ENCODE assay signal across 12 cellular contexts in the genomic region with DNA sequence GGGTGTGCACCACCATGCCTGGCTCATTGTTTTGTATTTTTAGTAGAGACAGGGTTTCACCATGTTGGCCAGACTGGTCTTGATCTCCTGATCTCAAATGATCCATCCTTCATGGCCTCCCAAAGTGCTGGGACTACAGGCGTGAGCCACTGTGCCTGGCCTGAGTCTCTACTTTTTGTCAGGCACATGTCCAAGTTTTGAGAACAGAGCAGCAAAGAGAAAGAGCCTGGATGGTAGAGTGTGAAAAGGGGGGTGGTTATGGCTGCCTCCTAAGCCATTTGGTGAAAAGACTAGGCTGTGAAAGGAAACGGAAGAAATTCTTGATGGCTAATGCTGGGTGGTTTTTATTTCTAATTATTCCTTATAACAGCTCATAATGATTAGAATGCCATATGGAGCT.
DNase-seq lines count a peak whose midpoint lies in the region; ATAC-seq and TF ChIP-seq lines count a peak whose summit lies in the region.
"Had no signal": no experiment of that assay in that cellular context is flagged by ENCODE, and none has a peak within 500 bp of the region (broad histone marks: within the 10 kb centered on the region; RNA-seq: fewer than 3 reads in every experiment).

No MANE protein-coding gene starts in this region.

- H3K27me3 Mint-ChIP-seq in brain = no peaks in the 10 kb centered on the region

- no peak overlapping the region for H4K8ac ChIP-seq in trophoblast cell (ENCODE audit: low read depth, low read length)

- no peak overlapping the region for H4K91ac ChIP-seq in trophoblast cell (ENCODE audit: low read depth, low read length)

- H3K79me2 ChIP-seq in trophoblast cell (ENCODE audit: control insufficient read depth, insufficient read depth, low read length, poor library complexity) = peaks cover 3% of the 10 kb centered on the region

- no peak for TF ChIP-seq POLR2A in heart left ventricle (IDR thresholded peaks at IDR 0.05)
- no peak for TF ChIP-seq POLR2A in tibial nerve (IDR thresholded peaks at IDR 0.05)

- no peak for TF ChIP-seq EP300 in tibial nerve (IDR thresholded peaks at IDR 0.05)

- H3K9me3 ChIP-seq in heart left ventricle = no peaks in the 10 kb centered on the region
- no peaks in the 10 kb centered on the region for H3K9me3 ChIP-seq in trophoblast cell (ENCODE audit: insufficient read depth, low read depth, low read length)
- no peaks in the 10 kb centered on the region for H3K9me3 ChIP-seq in tibial nerve
- H3K9me3 ChIP-seq in BE2C = no peaks in the 10 kb centered on the region

- no peak overlapping the region for H3K23ac ChIP-seq in trophoblast cell (ENCODE audit: low read length)

- H2AK5ac ChIP-seq in trophoblast cell (ENCODE audit: low read length) = no peak overlapping the region

- peaks cover 49% of the 10 kb centered on the region for H3K4me1 Mint-ChIP-seq in brain

- 43 to 56% (median 50%) methylated on average over 2 of the region's 2 CpGs for WGBS in heart left ventricle, 4 donors
- no CpG with 5 or more reads among the region's 2 CpGs for WGBS in trophoblast cell (ENCODE audit: extremely low coverage, insufficient coverage, insufficient read length)
- WGBS in tibial nerve, 2 donors = 33 to 59% methylated on average over 2 of the region's 2 CpGs

- H3K27me3 ChIP-seq in heart left ventricle (no peaks in the 10 kb centered on the region), trophoblast cell (ENCODE audit: insufficient read depth, low read length) (no peaks in the 10 kb centered on the region), tibial nerve (no peaks in the 10 kb centered on the region), BE2C (no peaks in the 10 kb centered on the region)

- peak overlapping the region; percentile 4 for H3K4ac ChIP-seq in trophoblast cell (ENCODE audit: low read depth, low read length)

- intact Hi-C loops in heart left ventricle (cut with DNase I) (loop anchor here in 2 of 10 donors (5.0 kb wide), 2 partner anchors 63 to 77 kb away; a partner anchor contains a TSS), Right ventricle myocardium superior (cut with DNase I) (no loop called here)

- no peak overlapping the region for H3K14ac ChIP-seq in trophoblast cell (ENCODE audit: low read length)

- H2BK12ac ChIP-seq in trophoblast cell (ENCODE audit: low read length) = no peak overlapping the region

- no peak overlapping the region for H3K4me3 ChIP-seq in heart left ventricle
- H3K4me3 ChIP-seq in trophoblast cell (ENCODE audit: low read depth, low read length) = no peak overlapping the region
- H3K4me3 ChIP-seq in tibial nerve = no peak overlapping the region
- H3K4me3 ChIP-seq in BE2C (ENCODE audit: low read depth, low read length) = no peak overlapping the region

- no peak overlapping the region for H3K18ac ChIP-seq in trophoblast cell (ENCODE audit: low read length)

- H3K27ac Mint-ChIP-seq in brain = peak overlapping the region in 3 of 5 experiments; percentile 27 to 88 (median 83)
- H3K27ac Mint-ChIP-seq: CD4-positive, alpha-beta T cell had no signal

- H3K4me1 ChIP-seq in heart left ventricle (peaks cover 3 to 90% (median 60%) of the 10 kb centered on the region in 12 donors), trophoblast cell (ENCODE audit: control insufficient read depth in 1 of 2, insufficient read depth in 2 of 2, low read length in 2 of 2) (no peaks in the 10 kb centered on the region), tibial nerve (peaks cover 5 to 92% (median 33%) of the 10 kb centered on the region in 4 donors), BE2C (no peaks in the 10 kb centered on the region)

- H2AFZ ChIP-seq in trophoblast cell (ENCODE audit: insufficient read depth, low read length, poor library complexity) = no peak overlapping the region

- ATAC-seq in heart left ventricle (peak in 3 of 4 donors; percentile 29 to 53 (median 47)), Right ventricle myocardium superior (ENCODE audit: poor library complexity) (no peak), HG02642 (IDR thresholded peaks at IDR 0.05; ENCODE audit: poor library complexity, unreplicated experiment) (no peak), HG02798 (IDR thresholded peaks at IDR 0.05; ENCODE audit: poor library complexity, unreplicated experiment) (no peak)

- H3K36me3 ChIP-seq in heart left ventricle (no peaks in the 10 kb centered on the region), trophoblast cell (ENCODE audit: control insufficient read depth in 1 of 2, insufficient read depth in 2 of 2, low read length in 2 of 2) (no peaks in the 10 kb centered on the region), tibial nerve (no peaks in the 10 kb centered on the region), BE2C (no peaks in the 10 kb centered on the region)

- H2BK5ac ChIP-seq in trophoblast cell (ENCODE audit: low read depth, low read length, poor library complexity) = no peak overlapping the region

- H3K36me3 Mint-ChIP-seq in brain = no peaks in the 10 kb centered on the region

- H3K4me3 Mint-ChIP-seq in brain = peak overlapping the region in 1 of 5 experiments; percentile 30
- H3K4me3 Mint-ChIP-seq: CD4-positive, alpha-beta T cell had no signal

- no peak overlapping the region for H3K4me2 ChIP-seq in trophoblast cell (ENCODE audit: low read length)

- H3K79me1 ChIP-seq in trophoblast cell (ENCODE audit: low read length) = no peaks in the 10 kb centered on the region

- H2BK120ac ChIP-seq in trophoblast cell (ENCODE audit: insufficient read depth, low read length, poor library complexity) = no peak overlapping the region

- no peak overlapping the region for H3K9ac ChIP-seq in trophoblast cell (ENCODE audit: low read length)

- TF ChIP-seq CTCF in heart left ventricle (IDR thresholded peaks at IDR 0.05) (no peak), brain (conservative IDR thresholded peaks at IDR 0.05) (no peak), tibial nerve (IDR thresholded peaks at IDR 0.05) (no peak), BE2C (IDR thresholded peaks at IDR 0.05; ENCODE audit: low read depth, low read length) (no peak)

- no peaks in the 10 kb centered on the region for H3K9me3 Mint-ChIP-seq in brain
- H3K9me3 Mint-ChIP-seq: CD4-positive, alpha-beta T cell had no signal

- DNase-seq in heart left ventricle = no peak
- no peak for DNase-seq in Right ventricle myocardium superior
- DNase-seq in trophoblast cell = no peak
- DNase-seq in tibial nerve (ENCODE audit: low spot score in 2 of 2) = no peak
- no peak for DNase-seq in BE2C
- DNase-seq: CD4-positive, alpha-beta T cell; NK-92 treated with Interleukin-12 subunit alpha and Interleukin-12 subunit beta, amount 100 ng/mL, for 24 hours; SIG-M5 had no signal

- H4K12ac ChIP-seq in trophoblast cell (ENCODE audit: low read depth, low read length) = no peak overlapping the region

- H3K27ac ChIP-seq in heart left ventricle (peak overlapping the region in 5 of 12 donors; percentile 6 to 38 (median 21)), trophoblast cell (ENCODE audit: low read depth, low read length) (no peak overlapping the region), tibial nerve (peak overlapping the region in 3 of 4 donors; percentile 10 to 94 (median 91))
- H3K27ac ChIP-seq: 22Rv1 had no signal

Comparison
In these comparisons a context has a peak if more than half of its experiments do, and no peak if none do; other contexts are left out.
1. ATAC-seq: peak in heart left ventricle (3 of 4); none in Right ventricle myocardium superior (single experiment), HG02642 (single experiment) and HG02798 (single experiment).